1 cellular context compared by ENCODE assay signal in the genomic region with DNA sequence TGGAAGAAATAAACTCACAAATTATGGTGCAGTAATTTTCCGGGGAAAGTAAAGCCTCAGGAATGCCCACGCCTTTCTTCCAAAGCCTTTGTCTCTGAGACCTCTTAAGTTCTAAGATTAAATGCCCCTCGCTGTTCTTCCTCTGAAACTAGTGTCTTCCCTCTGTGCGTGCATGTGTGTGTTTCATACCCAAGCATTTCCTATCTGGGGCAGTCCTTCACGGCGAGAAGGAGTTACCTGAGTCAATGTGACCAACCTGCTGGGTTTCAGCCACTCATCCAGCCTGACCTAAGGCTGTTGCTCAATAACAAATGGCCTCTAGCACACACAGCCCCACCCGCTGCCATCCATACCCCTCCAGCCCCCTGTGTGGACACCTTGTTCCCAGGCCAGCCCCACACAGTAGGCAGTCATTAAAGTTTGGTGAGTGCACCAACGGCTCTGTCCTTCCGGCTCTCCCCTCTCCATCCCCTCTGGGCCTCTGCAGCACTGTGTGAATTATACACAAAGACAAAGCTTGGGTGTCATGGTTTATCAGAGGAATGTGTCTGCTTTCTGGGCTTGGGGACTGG.
TF ChIP-seq lines count a peak whose summit lies in the region.

No MANE protein-coding gene starts in this region.

TF ChIP-seq in HCT116, 20 proteins besides CTCF, POLR2A, EP300 and RAD21:
- 0 out of 2 replicates have a peak, but pooled peaks have one; percentile 38 for TF ChIP-seq CEBPB (IDR thresholded peaks at IDR 0.05; ENCODE audit: low read depth)
- TF ChIP-seq, protein P1, sequence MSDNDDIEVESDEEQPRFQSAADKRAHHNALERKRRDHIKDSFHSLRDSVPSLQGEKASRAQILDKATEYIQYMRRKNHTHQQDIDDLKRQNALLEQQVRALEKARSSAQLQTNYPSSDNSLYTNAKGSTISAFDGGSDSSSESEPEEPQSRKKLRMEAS (IDR thresholded peaks at IDR 0.05): no peak
- TF ChIP-seq TCF7L2 (IDR thresholded peaks at IDR 0.05; ENCODE audit: borderline replicate concordance, extremely low read depth, insufficient read depth, insufficient read length): no peak
